7 cellular contexts compared by ENCODE assay signal in the genomic region with DNA sequence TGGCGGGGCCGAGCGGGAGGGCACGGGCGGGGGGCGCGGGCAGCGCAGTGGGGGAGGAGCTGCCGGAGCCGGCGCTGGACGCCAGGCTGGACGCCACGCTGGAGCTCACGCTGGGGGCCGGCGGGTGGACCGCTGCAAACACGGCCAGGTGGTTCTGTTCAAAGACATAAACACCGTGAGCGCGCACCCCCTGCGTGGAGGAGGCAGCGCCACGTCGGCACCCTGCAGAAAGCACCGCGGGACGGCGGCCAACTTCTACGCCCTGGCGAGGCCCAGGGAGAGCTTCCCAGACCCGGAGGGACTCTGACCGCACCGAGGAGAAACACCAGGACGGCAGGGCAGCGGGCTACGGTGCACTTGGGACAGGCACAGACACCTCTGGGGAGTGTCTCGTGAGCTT.
"Had no signal": no experiment of that assay in that cellular context is flagged by ENCODE, and none has a peak within 500 bp of the region (broad histone marks: within the 10 kb centered on the region; RNA-seq: fewer than 3 reads in every experiment).

No MANE protein-coding gene starts in this region.

- ATAC-seq: HCT116, HepG2 had no signal

- DNase-seq: GM23248, GOT3, H7, HFFc6, KBM-7 had no signal
